Comparison of ENCODE assay signal across 2 cellular contexts in the genomic region with DNA sequence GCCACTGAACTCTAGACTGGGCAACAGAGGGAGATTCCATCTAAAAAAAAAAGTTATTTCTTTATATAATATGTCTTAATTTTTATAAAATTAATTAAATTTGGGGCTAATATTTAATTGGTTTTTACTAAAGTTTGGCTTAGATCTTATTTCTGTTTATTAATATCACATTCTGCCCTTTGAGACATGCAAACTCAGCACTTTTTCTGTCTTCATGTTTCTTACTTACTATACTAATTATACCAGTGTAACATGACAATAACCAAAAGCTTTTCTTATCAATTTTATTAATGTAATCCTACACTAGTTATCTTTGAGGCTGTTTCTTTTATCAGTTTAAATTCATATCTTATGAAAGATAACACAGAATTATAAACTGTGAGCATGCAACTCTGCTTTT.
TF ChIP-seq lines count a peak whose summit lies in the region.

No MANE protein-coding gene starts in this region.

TF ChIP-seq in HepG2, 621 proteins besides CTCF, POLR2A, EP300 and RAD21:
- TF ChIP-seq MAFF (IDR thresholded peaks at IDR 0.05; ENCODE audit: low read depth, low read length) (peak; percentile 84), MAFK (conservative IDR thresholded peaks at IDR 0.05 in 1 of 2, IDR thresholded peaks at IDR 0.05 in 1 of 2; ENCODE audit: low read length in 2 of 2) (peak; percentile 74 to 94), POLR2AphosphoS2 (IDR thresholded peaks at IDR 0.05; ENCODE audit: low read depth, low read length) (no peak)

TF ChIP-seq in K562, 482 proteins besides CTCF, POLR2A, EP300 and RAD21:
- TF ChIP-seq NBN (IDR thresholded peaks at IDR 0.05; ENCODE audit: low read depth) (no peak), MAFK (IDR thresholded peaks at IDR 0.05; ENCODE audit: low read length) (peak; percentile 80), MAFG (tag; conservative IDR thresholded peaks at IDR 0.05) (peak; percentile 52), ZNF316 (IDR thresholded peaks at IDR 0.05) (peak; percentile 74; the same call in 1 of the 2 replicates), C11orf30 (IDR thresholded peaks at IDR 0.05; ENCODE audit: low read depth) (peak; percentile 54; the same call in 1 of the 2 replicates), MAFF (IDR thresholded peaks at IDR 0.05; ENCODE audit: low read length) (peak; percentile 73)
- TF ChIP-seq, protein P1, sequence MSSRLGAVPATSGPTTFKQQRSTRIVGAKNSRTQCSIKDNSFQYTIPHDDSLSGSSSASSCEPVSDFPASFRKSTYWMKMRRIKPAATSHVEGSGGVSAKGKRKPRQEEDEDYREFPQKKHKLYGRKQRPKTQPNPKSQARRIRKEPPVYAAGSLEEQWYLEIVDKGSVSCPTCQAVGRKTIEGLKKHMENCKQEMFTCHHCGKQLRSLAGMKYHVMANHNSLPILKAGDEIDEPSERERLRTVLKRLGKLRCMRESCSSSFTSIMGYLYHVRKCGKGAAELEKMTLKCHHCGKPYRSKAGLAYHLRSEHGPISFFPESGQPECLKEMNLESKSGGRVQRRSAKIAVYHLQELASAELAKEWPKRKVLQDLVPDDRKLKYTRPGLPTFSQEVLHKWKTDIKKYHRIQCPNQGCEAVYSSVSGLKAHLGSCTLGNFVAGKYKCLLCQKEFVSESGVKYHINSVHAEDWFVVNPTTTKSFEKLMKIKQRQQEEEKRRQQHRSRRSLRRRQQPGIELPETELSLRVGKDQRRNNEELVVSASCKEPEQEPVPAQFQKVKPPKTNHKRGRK (tag; IDR thresholded peaks at IDR 0.05) = no peak
